ENCODE assay signal across 24 cellular contexts in the genomic region with DNA sequence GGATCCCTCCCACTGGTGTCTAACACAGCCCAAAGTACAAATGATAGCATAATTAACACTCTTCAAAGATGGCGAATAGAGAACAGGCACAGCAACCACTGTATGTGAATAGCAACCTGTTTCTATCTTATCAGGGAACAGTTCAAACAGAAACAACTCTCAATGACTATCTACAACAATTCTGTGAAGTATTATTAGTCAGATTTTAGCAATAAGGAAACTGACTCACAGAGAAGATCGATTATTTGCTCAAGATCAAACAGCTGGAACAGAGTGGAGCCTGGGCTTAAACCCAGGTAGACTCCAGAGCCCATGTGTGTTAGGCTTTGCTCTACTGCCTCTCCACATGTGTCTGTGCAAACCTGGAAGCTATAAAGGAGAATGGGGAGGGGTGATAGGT.
DNase-seq lines count a peak whose midpoint lies in the region; ATAC-seq and TF ChIP-seq lines count a peak whose summit lies in the region.
"Had no signal": no experiment of that assay in that cellular context is flagged by ENCODE, and none has a peak within 500 bp of the region (broad histone marks: within the 10 kb centered on the region; RNA-seq: fewer than 3 reads in every experiment).

No MANE protein-coding gene starts in this region.

- H3K27me3 ChIP-seq in cardiac muscle cell (no peaks in the 10 kb centered on the region), right atrium auricular region (no peaks in the 10 kb centered on the region)

- H3K4me1 ChIP-seq in cardiac muscle cell (ENCODE audit: low read depth) (peaks cover 15% of the 10 kb centered on the region), right atrium auricular region (peaks cover 0 to 1% of the 10 kb centered on the region in 2 donors)

- no peak for DNase-seq in activated CD4-positive, CD25-positive, alpha-beta regulatory T cell (lab: John Stamatoyannopoulos, UW)
- DNase-seq in cardiac muscle cell (ENCODE audit: low read depth in 1 of 2, low spot score in 1 of 2): no peak
- no peak for DNase-seq in right atrium auricular region (ENCODE audit: low spot score)
- no peak for DNase-seq in neural crest cell (ENCODE audit: low read depth, low spot score)
- DNase-seq in NAMALWA (ENCODE audit: low spot score): no peak
- DNase-seq: 8988T; AML-193; C1 segment of cervical spinal cord; CD8-positive, alpha-beta T cell; DMS153; GM23248; H9; HFFc6; KBM-7; NCI-H1092 treated with DMSO at 0.1 percent for 48 hours; NCI-H1436 treated with DMSO at 0.1 percent for 48 hours; NCI-H1930; NK-92 treated with Interleukin-12 subunit alpha and Interleukin-12 subunit beta, amount 100 ng/mL, for 24 hours; SIG-M5 had no signal

- no peak overlapping the region for H3K4me3 Mint-ChIP-seq in neural crest cell
- H3K4me3 Mint-ChIP-seq: CD8-positive, alpha-beta T cell; H9; HFFc6 had no signal

- ATAC-seq in activated CD4-positive, CD25-positive, alpha-beta regulatory T cell treated with anti-CD3 and anti-CD28 coated beads, Interleukin-2, amount 50 U/mL, for 24 hours: peak; percentile 73 to 80
- no peak for ATAC-seq in GM18511 (IDR thresholded peaks at IDR 0.05; ENCODE audit: unreplicated experiment)
- no peak for ATAC-seq in HG02571 (IDR thresholded peaks at IDR 0.05; ENCODE audit: unreplicated experiment)
- ATAC-seq: CD8-positive, alpha-beta T cell; Panc1 had no signal

- no peaks in the 10 kb centered on the region for H3K27me3 Mint-ChIP-seq in neural crest cell (ENCODE audit: low read depth)

- no peaks in the 10 kb centered on the region for H3K36me3 Mint-ChIP-seq in neural crest cell (ENCODE audit: low read depth)
- H3K36me3 Mint-ChIP-seq: CD8-positive, alpha-beta T cell had no signal

- H3K9me3 ChIP-seq in cardiac muscle cell (ENCODE audit: low read depth) (no peaks in the 10 kb centered on the region), right atrium auricular region (no peaks in the 10 kb centered on the region)

- H3K9me3 Mint-ChIP-seq in neural crest cell: no peaks in the 10 kb centered on the region
- H3K9me3 Mint-ChIP-seq: CD8-positive, alpha-beta T cell; H9; HFFc6 had no signal

- H3K4me3 ChIP-seq in cardiac muscle cell (no peak overlapping the region), right atrium auricular region (no peak overlapping the region)
- H3K4me3 ChIP-seq: GM23248 had no signal

- H3K4me1 Mint-ChIP-seq in neural crest cell: peaks cover 32% of the 10 kb centered on the region

- H3K27ac Mint-ChIP-seq in neural crest cell (ENCODE audit: unreplicated experiment): peak overlapping the region; percentile 64
- H3K27ac Mint-ChIP-seq: CD8-positive, alpha-beta T cell; HFFc6 had no signal

- TF ChIP-seq CTCF in cardiac muscle cell (IDR thresholded peaks at IDR 0.05; ENCODE audit: low read depth, low read length) (no peak), right atrium auricular region (IDR thresholded peaks at IDR 0.05) (no peak), neural crest cell (conservative IDR thresholded peaks at IDR 0.05) (no peak)

- H3K27ac ChIP-seq in cardiac muscle cell: peak overlapping the region; percentile 4
- H3K27ac ChIP-seq in right atrium auricular region: no peak overlapping the region
- H3K27ac ChIP-seq: GM23248, HL-60 had no signal

- peaks cover 32% of the 10 kb centered on the region for H3K36me3 ChIP-seq in cardiac muscle cell
- no peaks in the 10 kb centered on the region for H3K36me3 ChIP-seq in right atrium auricular region

Comparison
In these comparisons a context has a peak if more than half of its experiments do, and no peak if none do; other contexts are left out.
1. ATAC-seq: peak in activated CD4-positive, CD25-positive, alpha-beta regulatory T cell treated with anti-CD3 and anti-CD28 coated beads, Interleukin-2, amount 50 U/mL, for 24 hours (2 of 2); none in GM18511 (single experiment) and HG02571 (single experiment).